8 cellular contexts compared by ENCODE assay signal in the genomic region with DNA sequence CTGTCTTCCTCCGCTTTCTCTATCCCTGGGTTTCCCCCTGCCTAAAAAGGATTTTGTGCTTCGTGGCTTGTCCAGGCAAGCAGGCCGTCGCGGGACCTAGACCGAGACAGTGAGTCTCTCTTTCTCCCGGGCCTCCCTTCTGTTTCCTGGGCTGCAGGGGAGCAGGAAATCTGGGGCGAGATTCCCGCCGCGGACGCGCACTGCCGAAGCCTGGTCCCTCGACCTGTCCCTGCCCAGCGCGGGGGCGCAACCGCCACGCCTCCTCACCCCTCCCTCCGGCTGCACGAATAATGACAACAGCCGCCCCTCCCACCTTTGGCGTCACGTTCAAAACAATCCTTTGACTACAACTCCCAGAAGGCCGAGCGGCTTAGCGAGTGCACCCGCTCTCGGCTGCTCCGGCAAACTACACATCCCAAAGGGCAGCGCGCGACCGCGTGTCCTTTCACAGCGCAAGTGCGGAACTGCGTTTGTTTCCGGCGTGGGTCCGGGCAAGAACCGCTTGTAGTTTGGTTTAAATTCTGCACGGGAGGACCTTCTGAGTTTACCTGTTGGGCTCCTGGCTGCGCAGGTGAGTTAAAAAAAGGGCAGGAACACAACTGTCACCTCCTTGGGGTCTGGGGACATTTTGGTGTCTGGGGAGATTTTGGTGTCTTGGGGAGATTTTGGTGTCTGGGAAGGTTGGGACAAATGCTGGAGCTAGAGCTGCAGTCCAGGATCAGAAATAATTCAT. TPM values are rescaled to one million over a fixed set of nuclear protein-coding genes. Genes with fewer than 3 reads are reported as not detected.
A peak's percentile ranks its signal among the peaks of the same experiment; 100 is the strongest.
DNase-seq lines count a peak whose midpoint lies in the region; ATAC-seq and TF ChIP-seq lines count a peak whose summit lies in the region.

A gene (plus strand): TSS at position 473 of the 733 bp plus-strand sequence. CDS start 1,715 bp downstream, outside the sequence.

- peak within 1 kb of the TSS; percentile 83 to 100 (median 87) for H3K4me3 ChIP-seq in liver (ENCODE audit: low read depth in 1 of 3, low read length in 3 of 3)

- H3K9ac ChIP-seq in liver (ENCODE audit: low read depth in 1 of 2, low read length in 2 of 2) = peak within 1 kb of the TSS; percentile 86 to 97

- no peaks in the 10 kb centered on the region for H3K9me3 ChIP-seq in liver (ENCODE audit: control insufficient read depth in 4 of 4, low read length in 3 of 4)

- peak; percentile 13 to 21 for TF ChIP-seq RAD21 in liver (IDR thresholded peaks at IDR 0.05)

- peak; percentile 96 for DNase-seq in NCI-H774 (lab: John Stamatoyannopoulos, UW)
- DNase-seq in activated CD4-positive, alpha-beta T cell treated with anti-CD3 and anti-CD28 coated beads, Interleukin-2, amount 50 U/mL, for 4 hours = peak; percentile 99
- DNase-seq in dermis microvascular lymphatic vessel endothelial cell (ENCODE audit: low read depth in 2 of 2) = peak; percentile 98 to 99
- DNase-seq in stimulated activated CD4-positive, alpha-beta T cell treated with anti-CD3 and anti-CD28 coated beads, Interleukin-4, amount 100 ng/mL, for 24 hours = peak; percentile 99

- ATAC-seq in GM19395 (IDR thresholded peaks at IDR 0.05; ENCODE audit: unreplicated experiment) (peak; percentile 98), HG03565 (IDR thresholded peaks at IDR 0.05; ENCODE audit: unreplicated experiment) (peak; percentile 99)

- H3K27ac ChIP-seq in C4-2B = peak within 1 kb of the TSS; percentile 61
- peak within 1 kb of the TSS; percentile 90 to 91 for H3K27ac ChIP-seq in liver (ENCODE audit: low read depth in 1 of 2, low read length in 2 of 2)

- peaks cover 3 to 17% (median 8%) of the 10 kb centered on the region in 4 donors for H3K4me1 ChIP-seq in liver (ENCODE audit: control insufficient read depth in 4 of 4, insufficient read depth in 4 of 4, low read length in 3 of 4)

- TF ChIP-seq CTCF in C4-2B (conservative IDR thresholded peaks at IDR 0.05) (no peak), liver (IDR thresholded peaks at IDR 0.05; ENCODE audit: low read depth, low read length, missing input control) (no peak)

- peaks cover 9 to 24% (median 16%) of the 10 kb centered on the region in 4 donors for H3K36me3 ChIP-seq in liver (ENCODE audit: control insufficient read depth in 4 of 4, insufficient read depth in 3 of 4, low read depth in 1 of 4, low read length in 3 of 4)

- WGBS in liver = under 1% methylated on average over 45 of the region's 45 CpGs

- H3K27me3 ChIP-seq in liver (ENCODE audit: control insufficient read depth in 4 of 4, insufficient read depth in 4 of 4, low read length in 3 of 4) = no peaks in the 10 kb centered on the region

TF ChIP-seq in liver, 16 proteins besides CTCF, POLR2A, EP300 and RAD21:
- TF ChIP-seq, protein P1, sequence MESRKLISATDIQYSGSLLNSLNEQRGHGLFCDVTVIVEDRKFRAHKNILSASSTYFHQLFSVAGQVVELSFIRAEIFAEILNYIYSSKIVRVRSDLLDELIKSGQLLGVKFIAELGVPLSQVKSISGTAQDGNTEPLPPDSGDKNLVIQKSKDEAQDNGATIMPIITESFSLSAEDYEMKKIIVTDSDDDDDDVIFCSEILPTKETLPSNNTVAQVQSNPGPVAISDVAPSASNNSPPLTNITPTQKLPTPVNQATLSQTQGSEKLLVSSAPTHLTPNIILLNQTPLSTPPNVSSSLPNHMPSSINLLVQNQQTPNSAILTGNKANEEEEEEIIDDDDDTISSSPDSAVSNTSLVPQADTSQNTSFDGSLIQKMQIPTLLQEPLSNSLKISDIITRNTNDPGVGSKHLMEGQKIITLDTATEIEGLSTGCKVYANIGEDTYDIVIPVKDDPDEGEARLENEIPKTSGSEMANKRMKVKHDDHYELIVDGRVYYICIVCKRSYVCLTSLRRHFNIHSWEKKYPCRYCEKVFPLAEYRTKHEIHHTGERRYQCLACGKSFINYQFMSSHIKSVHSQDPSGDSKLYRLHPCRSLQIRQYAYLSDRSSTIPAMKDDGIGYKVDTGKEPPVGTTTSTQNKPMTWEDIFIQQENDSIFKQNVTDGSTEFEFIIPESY (IDR thresholded peaks at IDR 0.05) = peak; percentile 98
- TF ChIP-seq HNF4A (conservative IDR thresholded peaks at IDR 0.05) = peak in 1 of 2 donors; percentile 21
- TF ChIP-seq HNF4G (IDR thresholded peaks at IDR 0.05) = no peak
- TF ChIP-seq, protein P2, sequence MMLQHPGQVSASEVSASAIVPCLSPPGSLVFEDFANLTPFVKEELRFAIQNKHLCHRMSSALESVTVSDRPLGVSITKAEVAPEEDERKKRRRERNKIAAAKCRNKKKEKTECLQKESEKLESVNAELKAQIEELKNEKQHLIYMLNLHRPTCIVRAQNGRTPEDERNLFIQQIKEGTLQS (IDR thresholded peaks at IDR 0.05) = no peak
- TF ChIP-seq JUND (IDR thresholded peaks at IDR 0.05) = peak; percentile 11 to 23
- peak; percentile 52 to 93 for TF ChIP-seq GABPA (IDR thresholded peaks at IDR 0.05 in 1 of 2, conservative IDR thresholded peaks at IDR 0.05 in 1 of 2)
- TF ChIP-seq SP1 (IDR thresholded peaks at IDR 0.05) = peak; percentile 83
- TF ChIP-seq, protein P3, sequence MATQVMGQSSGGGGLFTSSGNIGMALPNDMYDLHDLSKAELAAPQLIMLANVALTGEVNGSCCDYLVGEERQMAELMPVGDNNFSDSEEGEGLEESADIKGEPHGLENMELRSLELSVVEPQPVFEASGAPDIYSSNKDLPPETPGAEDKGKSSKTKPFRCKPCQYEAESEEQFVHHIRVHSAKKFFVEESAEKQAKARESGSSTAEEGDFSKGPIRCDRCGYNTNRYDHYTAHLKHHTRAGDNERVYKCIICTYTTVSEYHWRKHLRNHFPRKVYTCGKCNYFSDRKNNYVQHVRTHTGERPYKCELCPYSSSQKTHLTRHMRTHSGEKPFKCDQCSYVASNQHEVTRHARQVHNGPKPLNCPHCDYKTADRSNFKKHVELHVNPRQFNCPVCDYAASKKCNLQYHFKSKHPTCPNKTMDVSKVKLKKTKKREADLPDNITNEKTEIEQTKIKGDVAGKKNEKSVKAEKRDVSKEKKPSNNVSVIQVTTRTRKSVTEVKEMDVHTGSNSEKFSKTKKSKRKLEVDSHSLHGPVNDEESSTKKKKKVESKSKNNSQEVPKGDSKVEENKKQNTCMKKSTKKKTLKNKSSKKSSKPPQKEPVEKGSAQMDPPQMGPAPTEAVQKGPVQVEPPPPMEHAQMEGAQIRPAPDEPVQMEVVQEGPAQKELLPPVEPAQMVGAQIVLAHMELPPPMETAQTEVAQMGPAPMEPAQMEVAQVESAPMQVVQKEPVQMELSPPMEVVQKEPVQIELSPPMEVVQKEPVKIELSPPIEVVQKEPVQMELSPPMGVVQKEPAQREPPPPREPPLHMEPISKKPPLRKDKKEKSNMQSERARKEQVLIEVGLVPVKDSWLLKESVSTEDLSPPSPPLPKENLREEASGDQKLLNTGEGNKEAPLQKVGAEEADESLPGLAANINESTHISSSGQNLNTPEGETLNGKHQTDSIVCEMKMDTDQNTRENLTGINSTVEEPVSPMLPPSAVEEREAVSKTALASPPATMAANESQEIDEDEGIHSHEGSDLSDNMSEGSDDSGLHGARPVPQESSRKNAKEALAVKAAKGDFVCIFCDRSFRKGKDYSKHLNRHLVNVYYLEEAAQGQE (IDR thresholded peaks at IDR 0.05) = no peak
- TF ChIP-seq RXRA (IDR thresholded peaks at IDR 0.05) = peak; percentile 48 to 61
- TF ChIP-seq FOXA2 (IDR thresholded peaks at IDR 0.05) = no peak
- peak; percentile 90 to 99 for TF ChIP-seq EGR1 (IDR thresholded peaks at IDR 0.05; ENCODE audit: low read depth in 2 of 2)
- TF ChIP-seq FOXA1 (IDR thresholded peaks at IDR 0.05) = no peak
- TF ChIP-seq NR2F2 (IDR thresholded peaks at IDR 0.05) = peak; percentile 32
- TF ChIP-seq, protein P4, sequence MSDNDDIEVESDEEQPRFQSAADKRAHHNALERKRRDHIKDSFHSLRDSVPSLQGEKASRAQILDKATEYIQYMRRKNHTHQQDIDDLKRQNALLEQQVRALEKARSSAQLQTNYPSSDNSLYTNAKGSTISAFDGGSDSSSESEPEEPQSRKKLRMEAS (IDR thresholded peaks at IDR 0.05) = peak; percentile 99
- TF ChIP-seq YY1 (IDR thresholded peaks at IDR 0.05) = peak; percentile 86
- TF ChIP-seq TAF1 (conservative IDR thresholded peaks at IDR 0.05) = no peak
TF ChIP-seq in liver: peak in this region for 10.

RNA-seq across cellular contexts. Expression of the gene that starts here (rescaled TPM):
- total RNA-seq in dermis microvascular lymphatic vessel endothelial cell = 17.5 and 23.8 TPM in 2 replicates
- total RNA-seq in liver = 10 to 100 TPM; 10.1 to 12.3 TPM
- 1 to 10 TPM; 5.9 to 6.6 TPM for polyA plus RNA-seq in liver

Comparison
In these comparisons a context has a peak if more than half of its experiments do, and no peak if none do; other contexts are left out.
1. Peak in every context shown above with its lines: DNase-seq, ATAC-seq, H3K4me3 ChIP-seq and H3K27ac ChIP-seq.